8 cellular contexts compared by ENCODE assay signal in the genomic region with DNA sequence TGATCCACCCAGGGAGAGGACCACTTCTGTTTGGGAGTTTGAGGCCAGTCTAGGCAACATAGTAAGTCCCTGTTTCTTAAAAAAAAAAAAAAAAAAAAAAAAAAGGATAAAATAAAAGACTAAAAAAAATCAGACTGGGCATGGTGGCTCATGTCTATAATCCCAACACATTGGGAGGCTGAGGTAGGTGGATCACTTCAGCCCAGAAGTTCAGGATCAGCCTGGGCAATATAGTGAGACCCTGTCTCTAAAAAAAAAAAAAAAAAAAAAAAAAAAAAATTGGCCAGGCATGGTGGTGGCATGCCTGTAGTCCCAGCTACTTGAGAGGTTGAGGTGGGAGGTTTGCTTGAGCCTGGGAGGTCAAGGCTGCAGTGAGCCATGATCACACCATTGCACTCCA. TPM values are rescaled to one million over a fixed set of nuclear protein-coding genes. Genes with fewer than 3 reads are reported as not detected.
DNase-seq lines count a peak whose midpoint lies in the region; TF ChIP-seq lines count a peak whose summit lies in the region.
"Not testable (repeated sequence)": the region's sequence is repeated elsewhere in the genome, so short reads cannot be mapped to it uniquely, and the experiment has no call there.
"Had no signal": no experiment of that assay in that cellular context is flagged by ENCODE, and none has a peak within 500 bp of the region (broad histone marks: within the 10 kb centered on the region; RNA-seq: fewer than 3 reads in every experiment).

No MANE protein-coding gene starts in this region.

- not testable (repeated sequence) for H3K27ac ChIP-seq in HEK293 (ENCODE audit: extremely low read depth, low read depth, low read length)
- H3K27ac ChIP-seq in caudate nucleus (ENCODE audit: low read depth, low read length): peak overlapping the region; percentile 74
- H3K27ac ChIP-seq in dorsolateral prefrontal cortex: peak overlapping the region in 39 of 59 donors; percentile 4 to 95 (median 59)
- H3K27ac ChIP-seq in rectal smooth muscle tissue (ENCODE audit: low read depth, low read length): peak overlapping the region; percentile 2
- peak overlapping the region in 3 of 4 donors; percentile 88 to 93 (median 91) for H3K27ac ChIP-seq in sigmoid colon

- H3K9me3 ChIP-seq in HEK293 (ENCODE audit: control insufficient read depth, insufficient read depth, low read depth, low read length); sigmoid colon: not testable (repeated sequence)

- intact Hi-C loops in dorsolateral prefrontal cortex (cut with DNase I); sigmoid colon (cut with DNase I): not testable (repeated sequence)

- not testable (repeated sequence) for DNase-seq in HEK293T (ENCODE audit: extremely low spot score); caudate nucleus (lab: John Stamatoyannopoulos, UW); dorsolateral prefrontal cortex; sigmoid colon

- not testable (repeated sequence) for H3K9ac ChIP-seq in rectal smooth muscle tissue (ENCODE audit: low read length)

- POLR2A ChIA-PET in HEK293 (lab: Yijun Ruan, JAX); HEK293T (lab: Yijun Ruan, JAX): not testable (repeated sequence)

- not testable (repeated sequence) for H3K4me1 ChIP-seq in HEK293 (ENCODE audit: control insufficient read depth, insufficient read depth, low read length)
- H3K4me1 ChIP-seq in rectal smooth muscle tissue (ENCODE audit: control insufficient read depth, insufficient read depth, low read length): peaks cover 21% of the 10 kb centered on the region
- peaks cover 0 to 75% (median 45%) of the 10 kb centered on the region in 4 donors for H3K4me1 ChIP-seq in sigmoid colon

- not testable (repeated sequence) for H3K4me3 ChIP-seq in HEK293 (ENCODE audit: low read depth, low read length); dorsolateral prefrontal cortex; rectal smooth muscle tissue (ENCODE audit: low read length); sigmoid colon

- peaks cover 0 to 30% of the 10 kb centered on the region in 2 experiments; a peak in 2 of 3 replicates for H3K36me3 ChIP-seq in HEK293 (ENCODE audit: control insufficient read depth in 2 of 2, insufficient read depth in 1 of 2, low read length in 2 of 2)
- H3K36me3 ChIP-seq in rectal smooth muscle tissue (ENCODE audit: control insufficient read depth, insufficient read depth, low read length); sigmoid colon: not testable (repeated sequence)

- TF ChIP-seq EP300 in sigmoid colon (IDR thresholded peaks at IDR 0.05): not testable (repeated sequence)

- CTCF ChIA-PET in HEK293 (lab: Yijun Ruan, JAX): interaction anchor here (0.6 to 1.8 kb wide), 6 partner anchors 18 to 296 kb away, joined by 3 to 11 read pairs (median 4); no protein-coding TSS in a partner anchor
- CTCF ChIA-PET in HEK293T (lab: Yijun Ruan, JAX): not testable (repeated sequence)

- TF ChIP-seq POLR2A in sigmoid colon (IDR thresholded peaks at IDR 0.05): not testable (repeated sequence)

- not testable (repeated sequence) for TF ChIP-seq CTCF in HEK293 (tag by site-specific recombination; IDR thresholded peaks at IDR 0.05); dorsolateral prefrontal cortex (IDR thresholded peaks at IDR 0.05 in 54 of 56, conservative IDR thresholded peaks at IDR 0.05 in 2 of 56; ENCODE audit: low read depth in 1 of 56, partially characterized antibody in 56 of 56); sigmoid colon (IDR thresholded peaks at IDR 0.05)

- not testable (repeated sequence) for H3K27me3 ChIP-seq in dorsolateral prefrontal cortex; rectal smooth muscle tissue (ENCODE audit: control insufficient read depth, insufficient read depth, low read length); sigmoid colon

TF ChIP-seq in HEK293, 187 proteins besides CTCF, POLR2A, EP300 and RAD21:
- TF ChIP-seq, protein P1, sequence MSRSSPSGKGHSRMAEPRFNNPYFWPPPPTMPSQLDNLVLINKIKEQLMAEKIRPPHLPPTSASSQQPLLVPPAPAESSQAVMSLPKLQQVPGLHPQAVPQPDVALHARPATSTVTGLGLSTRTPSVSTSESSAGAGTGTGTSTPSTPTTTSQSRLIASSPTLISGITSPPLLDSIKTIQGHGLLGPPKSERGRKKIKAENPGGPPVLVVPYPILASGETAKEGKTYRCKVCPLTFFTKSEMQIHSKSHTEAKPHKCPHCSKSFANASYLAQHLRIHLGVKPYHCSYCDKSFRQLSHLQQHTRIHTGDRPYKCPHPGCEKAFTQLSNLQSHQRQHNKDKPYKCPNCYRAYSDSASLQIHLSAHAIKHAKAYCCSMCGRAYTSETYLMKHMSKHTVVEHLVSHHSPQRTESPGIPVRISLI (tag by site-specific recombination; IDR thresholded peaks at IDR 0.05): peak; percentile 73; the same call in 1 of the 2 replicates

TF ChIP-seq in HEK293T, 16 proteins besides CTCF, POLR2A, EP300 and RAD21:
- TF ChIP-seq ZNF384 (IDR thresholded peaks at IDR 0.05): peak; percentile 67

RNA-seq across cellular contexts. Expression of a gene that starts 8.7 kb away (rescaled TPM):
- total RNA-seq in dorsolateral prefrontal cortex: 10 to 100 TPM in 119 of 120 experiments, 1 to 10 TPM in 1; 9.9 to 32.0 (median 20.6) TPM
- 10 to 100 TPM; 12.1 to 59.9 (median 36.1) TPM for total RNA-seq in sigmoid colon
- polyA plus RNA-seq in sigmoid colon: 10 to 100 TPM; 27.0 to 56.5 (median 35.6) TPM

RNA-seq across cellular contexts. Expression of a gene that starts 9.0 kb away (rescaled TPM):
- 1 to 10 TPM in 115 of 120 experiments, under 1 TPM in 5; 0.61 to 3.8 (median 1.6) TPM for total RNA-seq in dorsolateral prefrontal cortex
- total RNA-seq in sigmoid colon: 1 to 10 TPM in 1 of 4 donors, under 1 TPM in 3; 0.28 to 1.4 (median 0.51) TPM
- polyA plus RNA-seq in sigmoid colon: 1 to 10 TPM in 1 of 3 donors, under 1 TPM in 2; under 0.01 to 1.6 (median 0.46) TPM
- polyA plus RNA-seq: CD4-positive, alpha-beta memory T cell; CD8-positive, alpha-beta memory T cell had no signal

RNA-seq across cellular contexts. Expression of a gene that starts 38.6 kb away (rescaled TPM):
- total RNA-seq in dorsolateral prefrontal cortex: 10 to 100 TPM; 13.4 to 79.3 (median 30.2) TPM
- 10 to 100 TPM in 3 of 4 donors, 1 to 10 TPM in 1; 3.9 to 23.5 (median 20.0) TPM for total RNA-seq in sigmoid colon
- 10 to 100 TPM in 1 of 3 donors, 1 to 10 TPM in 2; 3.0 to 23.4 (median 5.5) TPM for polyA plus RNA-seq in sigmoid colon
